ENCODE assay signal across 15 cellular contexts in the genomic region with DNA sequence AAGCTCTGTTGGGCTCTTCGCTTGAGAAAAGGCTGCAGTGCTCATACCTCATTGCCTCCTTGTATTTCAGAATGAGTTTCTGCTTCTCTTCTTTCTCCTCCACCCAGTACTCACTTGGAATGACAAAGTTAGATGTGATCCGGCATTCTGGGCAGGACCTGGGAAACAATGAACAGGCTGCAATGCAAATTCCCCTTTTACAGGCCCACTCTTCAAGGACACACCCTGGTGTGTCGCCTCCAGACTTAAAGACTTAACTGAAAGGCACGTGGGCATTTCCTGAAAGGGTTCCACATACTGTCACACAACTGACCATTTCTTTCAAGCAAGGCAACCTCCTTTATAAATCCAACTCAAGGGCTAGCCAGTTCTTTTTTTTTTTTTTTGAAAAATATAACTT. TPM values are rescaled to one million over a fixed set of nuclear protein-coding genes. Genes with fewer than 3 reads are reported as not detected.
DNase-seq lines count a peak whose midpoint lies in the region; ATAC-seq and TF ChIP-seq lines count a peak whose summit lies in the region.
"Had no signal": no experiment of that assay in that cellular context is flagged by ENCODE, and none has a peak within 500 bp of the region (broad histone marks: within the 10 kb centered on the region; RNA-seq: fewer than 3 reads in every experiment).

No MANE protein-coding gene starts in this region.

- peaks cover 63% of the 10 kb centered on the region for H3K36me3 Mint-ChIP-seq in activated CD4-positive, alpha-beta T cell treated with anti-CD3 and anti-CD28 coated beads, Interleukin-2, amount 10 ng/mL, durations not matched to agents 24 days and 14 days (ENCODE audit: low read depth)

- no peak for TF ChIP-seq EP300 in sigmoid colon (IDR thresholded peaks at IDR 0.05)

- H3K27me3 ChIP-seq in iPS-20b (ENCODE audit: insufficient read depth, low read length) (no peaks in the 10 kb centered on the region), sigmoid colon (no peaks in the 10 kb centered on the region)
- H3K27me3 ChIP-seq: BLaER1 treated with 17β-estradiol and CSF1 and Interleukin-3, amounts not matched to agents 10 nM and 100 nM had no signal

- no peak for TF ChIP-seq CTCF in VCaP (conservative IDR thresholded peaks at IDR 0.05)
- no peak for TF ChIP-seq CTCF in sigmoid colon (IDR thresholded peaks at IDR 0.05)
- no peak for TF ChIP-seq CTCF in coronary artery (IDR thresholded peaks at IDR 0.05)

- H3K27ac ChIP-seq in VCaP, result peak overlapping the region; percentile 89
- H3K27ac ChIP-seq in iPS-20b (ENCODE audit: low read length), result peak overlapping the region; percentile 26
- no peak overlapping the region for H3K27ac ChIP-seq in sigmoid colon
- no peak overlapping the region for H3K27ac ChIP-seq in coronary artery
- H3K27ac ChIP-seq: 22Rv1; BLaER1 treated with 17β-estradiol and CSF1 and Interleukin-3, amounts not matched to agents 10 nM and 100 nM had no signal

- H3K4me1 Mint-ChIP-seq in activated CD4-positive, alpha-beta T cell treated with anti-CD3 and anti-CD28 coated beads, Interleukin-2, amount 10 ng/mL, durations not matched to agents 24 days and 14 days, result peaks cover 29% of the 10 kb centered on the region

- H3K4me1 ChIP-seq in iPS-20b (ENCODE audit: insufficient read depth, low read length), result peaks cover 36% of the 10 kb centered on the region
- no peaks in the 10 kb centered on the region for H3K4me1 ChIP-seq in sigmoid colon

- 36 to 55% methylated on average over 4 of the region's 4 CpGs for WGBS in sigmoid colon, 2 donors

- ATAC-seq in HG02623 (IDR thresholded peaks at IDR 0.05; ENCODE audit: unreplicated experiment), result no peak
- ATAC-seq: HCT116 had no signal

- H3K36me3 ChIP-seq in iPS-20b (ENCODE audit: insufficient read depth, low read depth, low read length), result peaks cover 72% of the 10 kb centered on the region
- H3K36me3 ChIP-seq in sigmoid colon, result peaks cover 26 to 79% (median 42%) of the 10 kb centered on the region in 4 donors

- no peak for TF ChIP-seq POLR2A in sigmoid colon (IDR thresholded peaks at IDR 0.05)

- H3K9me3 Mint-ChIP-seq in activated CD4-positive, alpha-beta T cell treated with anti-CD3 and anti-CD28 coated beads, Interleukin-2, amount 10 ng/mL, durations not matched to agents 24 days and 14 days, result no peaks in the 10 kb centered on the region

- no peak overlapping the region for H3K4me3 Mint-ChIP-seq in activated CD4-positive, alpha-beta T cell treated with anti-CD3 and anti-CD28 coated beads, Interleukin-2, amount 10 ng/mL, durations not matched to agents 24 days and 14 days

- H3K4me3 ChIP-seq in iPS-20b (ENCODE audit: low read length) (peak overlapping the region; percentile 39; the same call in 1 of the 2 replicates), sigmoid colon (no peak overlapping the region), coronary artery (no peak overlapping the region)
- H3K4me3 ChIP-seq: BLaER1 treated with 17β-estradiol and CSF1 and Interleukin-3, amounts not matched to agents 10 nM and 100 nM had no signal

- peak overlapping the region; percentile 6 for H3K27ac Mint-ChIP-seq in activated CD4-positive, alpha-beta T cell treated with anti-CD3 and anti-CD28 coated beads, Interleukin-2, amount 10 ng/mL, durations not matched to agents 24 days and 14 days

- H3K9ac ChIP-seq in iPS-20b (ENCODE audit: low read depth, low read length), result peak overlapping the region; percentile 65; the same call in 1 of the 2 replicates
- H3K9ac ChIP-seq: BLaER1 treated with 17β-estradiol and CSF1 and Interleukin-3, amounts not matched to agents 10 nM and 100 nM had no signal

- DNase-seq in activated CD4-positive, alpha-beta T cell treated with anti-CD3 and anti-CD28 coated beads, Interleukin-2, amount 10 ng/mL, durations not matched to agents 24 days and 14 days, result no peak
- DNase-seq in activated CD4-positive, alpha-beta T cell treated with anti-CD3 and anti-CD28 coated beads, Interleukin-2, amount 50 U/mL, for 4 hours, result no peak
- DNase-seq in sigmoid colon (peak; percentile 22), coronary artery (ENCODE audit: low spot score) (no peak)
- DNase-seq in activated effector memory CD4-positive, alpha-beta T cell treated with anti-CD3 and anti-CD28 coated beads, Interleukin-2, amount 50 U/mL, for 16 hours, result no peak
- DNase-seq: EL, NCI-H1436 treated with DMSO at 0.1 percent for 48 hours, NCI-H2081, NCI-H524 had no signal

- intact Hi-C loops in activated CD4-positive, alpha-beta T cell treated with anti-CD3 and anti-CD28 coated beads, Interleukin-2, amount 10 ng/mL, durations not matched to agents 24 days and 14 days (cut with micrococcal nuclease), result no loop called here
- intact Hi-C loops in sigmoid colon (cut with DNase I), result no loop called here

- no peaks in the 10 kb centered on the region for H3K27me3 Mint-ChIP-seq in activated CD4-positive, alpha-beta T cell treated with anti-CD3 and anti-CD28 coated beads, Interleukin-2, amount 10 ng/mL, durations not matched to agents 24 days and 14 days

- H3K9me3 ChIP-seq in iPS-20b (ENCODE audit: insufficient read depth, low read depth, low read length) (no peaks in the 10 kb centered on the region), sigmoid colon (no peaks in the 10 kb centered on the region)
- H3K9me3 ChIP-seq: BLaER1 treated with 17β-estradiol and CSF1 and Interleukin-3, amounts not matched to agents 10 nM and 100 nM had no signal

RNA-seq across cellular contexts. Expression of a gene that starts 23.6 kb away (rescaled TPM):
- total RNA-seq in activated CD4-positive, alpha-beta T cell treated with anti-CD3 and anti-CD28 coated beads, Interleukin-2, amount 10 ng/mL, durations not matched to agents 24 days and 14 days, result 59.7 and 67.5 TPM in 2 replicates
- 10 to 100 TPM; 63.5 to 73.7 (median 69.4) TPM for total RNA-seq in sigmoid colon
- polyA plus RNA-seq in sigmoid colon, result 100 to 1,000 TPM in 2 of 3 donors, 10 to 100 TPM in 1; 83.8 to 118 (median 103) TPM

RNA-seq across cellular contexts. Expression of a gene that starts 51.9 kb away (rescaled TPM):
- 23.0 and 24.4 TPM in 2 replicates for total RNA-seq in activated CD4-positive, alpha-beta T cell treated with anti-CD3 and anti-CD28 coated beads, Interleukin-2, amount 10 ng/mL, durations not matched to agents 24 days and 14 days
- not detected for total RNA-seq in sigmoid colon
- polyA plus RNA-seq in sigmoid colon, result 1 to 10 TPM; 1.8 to 8.2 (median 3.0) TPM

RNA-seq across cellular contexts. Expression of a gene that starts 57.4 kb away (rescaled TPM):
- total RNA-seq in activated CD4-positive, alpha-beta T cell treated with anti-CD3 and anti-CD28 coated beads, Interleukin-2, amount 10 ng/mL, durations not matched to agents 24 days and 14 days, result 162 and 167 TPM in 2 replicates
- 100 to 1,000 TPM in 1 of 4 donors, 10 to 100 TPM in 3; 54.6 to 109 (median 67.0) TPM for total RNA-seq in sigmoid colon
- 10 to 100 TPM; 12.3 to 23.0 (median 13.8) TPM for polyA plus RNA-seq in sigmoid colon

Comparison
In these comparisons a context has a peak if more than half of its experiments do, and no peak if none do; other contexts are left out.
1. H3K27ac ChIP-seq: peak in VCaP (single experiment) and iPS-20b (single experiment); none in sigmoid colon (0 of 4) and coronary artery (0 of 2).
2. RNA of a gene that starts 51.9 kb away (total RNA-seq): 23.0 to 24.4 TPM in activated CD4-positive, alpha-beta T cell treated with anti-CD3 and anti-CD28 coated beads, Interleukin-2, amount 10 ng/mL, durations not matched to agents 24 days and 14 days; not detected in sigmoid colon; every median in the first group is over 10 times any median in the second.